Comparison of ENCODE assay signal across 11 cellular contexts in genomic region chr6:151071295-151071694, GRCh38.
DNase-seq lines count a peak whose midpoint lies in the region; ATAC-seq and TF ChIP-seq lines count a peak whose summit lies in the region.
"Had no signal": no experiment of that assay in that cellular context is flagged by ENCODE, and none has a peak within 500 bp of the region (broad histone marks: within the 10 kb centered on the region; RNA-seq: fewer than 3 reads in every experiment).

No MANE protein-coding gene starts in this region.

- H3K27me3 Mint-ChIP-seq in activated naive CD8-positive, alpha-beta T cell treated with anti-CD3 and anti-CD28 coated beads for 36 hours = no peaks in the 10 kb centered on the region
- H3K27me3 Mint-ChIP-seq: effector memory CD8-positive, alpha-beta T cell had no signal

- no peaks in the 10 kb centered on the region for H3K79me2 ChIP-seq in smooth muscle cell (ENCODE audit: low read depth)

- H3K36me3 Mint-ChIP-seq in activated naive CD8-positive, alpha-beta T cell treated with anti-CD3 and anti-CD28 coated beads for 36 hours = peaks cover 78% of the 10 kb centered on the region

- in situ Hi-C loops in brain microvascular endothelial cell (cut with HindIII; ENCODE audit: low pct_ligation_motif_present, low sequenced_read_pairs) = no loop called here

- no peak for TF ChIP-seq CTCF in brain microvascular endothelial cell (IDR thresholded peaks at IDR 0.05; ENCODE audit: low read depth, low read length, missing control alignments)
- TF ChIP-seq CTCF in smooth muscle cell (IDR thresholded peaks at IDR 0.05; ENCODE audit: borderline replicate concordance, insufficient read depth, poor library complexity, severe bottlenecking) = no peak
- TF ChIP-seq CTCF in BE2C (IDR thresholded peaks at IDR 0.05; ENCODE audit: low read depth, low read length) = no peak
- TF ChIP-seq CTCF in GM20000 (IDR thresholded peaks at IDR 0.05; ENCODE audit: extremely low read depth, missing control alignments) = no peak

- H3K9ac ChIP-seq in smooth muscle cell (ENCODE audit: low read depth) = no peak overlapping the region

- H3K4me1 ChIP-seq in smooth muscle cell (ENCODE audit: low read depth) = no peaks in the 10 kb centered on the region
- peaks cover 7% of the 10 kb centered on the region; the same call in 1 of the 2 replicates for H3K4me1 ChIP-seq in BE2C

- H2AFZ ChIP-seq in smooth muscle cell (ENCODE audit: low read depth) = no peak overlapping the region

- DNase-seq in H4 (ENCODE audit: low spot score) = peak; percentile 54
- peak; percentile 98 for DNase-seq in brain microvascular endothelial cell
- DNase-seq in iris pigment epithelial cell (ENCODE audit: low read depth) = peak; percentile 98
- no peak for DNase-seq in smooth muscle cell (lab: John Stamatoyannopoulos, UW; ENCODE audit: unreplicated experiment)
- DNase-seq in BE2C = no peak
- no peak for DNase-seq in GM20000 (ENCODE audit: low spot score)
- no peak for DNase-seq in activated naive CD8-positive, alpha-beta T cell treated with anti-CD3 and anti-CD28 coated beads for 36 hours
- DNase-seq: activated CD4-positive, alpha-beta T cell treated with anti-CD3 and anti-CD28 coated beads, Interleukin-2, amount 50 U/mL, for 48 hours; DND-41; effector memory CD8-positive, alpha-beta T cell had no signal

- no peaks in the 10 kb centered on the region for H3K27me3 ChIP-seq in brain microvascular endothelial cell (replicated peaks)
- no peaks in the 10 kb centered on the region for H3K27me3 ChIP-seq in smooth muscle cell (ENCODE audit: low read depth)
- H3K27me3 ChIP-seq in BE2C = no peaks in the 10 kb centered on the region

- H3K36me3 ChIP-seq in brain microvascular endothelial cell (replicated peaks) (no peaks in the 10 kb centered on the region), smooth muscle cell (ENCODE audit: low read depth) (peaks cover 4% of the 10 kb centered on the region), BE2C (no peaks in the 10 kb centered on the region)

- no peaks in the 10 kb centered on the region for H3F3A ChIP-seq in smooth muscle cell (ENCODE audit: low read depth)

- H3K27ac ChIP-seq in brain microvascular endothelial cell (peak overlapping the region; percentile 99), smooth muscle cell (ENCODE audit: low read depth) (peak overlapping the region; percentile 40)

- H3K4me3 ChIP-seq in brain microvascular endothelial cell (ENCODE audit: low read depth, low read length) = peak overlapping the region; percentile 18
- H3K4me3 ChIP-seq in smooth muscle cell = no peak overlapping the region
- H3K4me3 ChIP-seq in BE2C (ENCODE audit: low read depth, low read length) = no peak overlapping the region

- no peak overlapping the region for H3K27ac Mint-ChIP-seq in activated naive CD8-positive, alpha-beta T cell treated with anti-CD3 and anti-CD28 coated beads for 36 hours
- H3K27ac Mint-ChIP-seq: effector memory CD8-positive, alpha-beta T cell had no signal

- no peaks in the 10 kb centered on the region for H3K4me1 Mint-ChIP-seq in activated naive CD8-positive, alpha-beta T cell treated with anti-CD3 and anti-CD28 coated beads for 36 hours

- 60% methylated on average over 8 of the region's 8 CpGs for WGBS in smooth muscle cell (ENCODE audit: low lambda C conversion rate)

- H3K9me3 Mint-ChIP-seq in activated naive CD8-positive, alpha-beta T cell treated with anti-CD3 and anti-CD28 coated beads for 36 hours = peaks cover 8% of the 10 kb centered on the region
- H3K9me3 Mint-ChIP-seq: effector memory CD8-positive, alpha-beta T cell had no signal

- no peak for ATAC-seq in HG03039 (IDR thresholded peaks at IDR 0.05; ENCODE audit: unreplicated experiment)
- ATAC-seq: effector memory CD8-positive, alpha-beta T cell had no signal

- H3K9me3 ChIP-seq in smooth muscle cell (replicated peaks; ENCODE audit: low read depth) (no peaks in the 10 kb centered on the region), BE2C (no peaks in the 10 kb centered on the region)

- H3K4me2 ChIP-seq in smooth muscle cell = peak overlapping the region; percentile 34

- no peak overlapping the region for H3K4me3 Mint-ChIP-seq in activated naive CD8-positive, alpha-beta T cell treated with anti-CD3 and anti-CD28 coated beads for 36 hours
- H3K4me3 Mint-ChIP-seq: effector memory CD8-positive, alpha-beta T cell had no signal

- no peaks in the 10 kb centered on the region for H4K20me1 ChIP-seq in smooth muscle cell (ENCODE audit: low read depth)

Comparison
In these comparisons a context has a peak if more than half of its experiments do, and no peak if none do; other contexts are left out.
1. DNase-seq: peak in H4 (single experiment), brain microvascular endothelial cell (single experiment) and iris pigment epithelial cell (single experiment); none in smooth muscle cell (single experiment), BE2C (single experiment), GM20000 (single experiment) and activated naive CD8-positive, alpha-beta T cell treated with anti-CD3 and anti-CD28 coated beads for 36 hours (single experiment).